ENCODE assay signal across 10 cellular contexts in genomic region chr11:36313073-36313472, GRCh38.
"Had no signal": no experiment of that assay in that cellular context is flagged by ENCODE, and none has a peak within 500 bp of the region (broad histone marks: within the 10 kb centered on the region; RNA-seq: fewer than 3 reads in every experiment).

No MANE protein-coding gene starts in this region.

- ATAC-seq: pancreas had no signal

- H3K9me3 Mint-ChIP-seq: mesothelial cell of epicardium had no signal

- H3K9me3 ChIP-seq: pancreas, thyroid gland, uterus had no signal

- DNase-seq: activated CD4-positive, alpha-beta T cell treated with anti-CD3 and anti-CD28 coated beads for 4 hours; activated effector memory CD4-positive, alpha-beta T cell treated with anti-CD3 and anti-CD28 coated beads, Interleukin-2, amount 50 U/mL, for 16 hours; activated T-cell treated with anti-CD3 and anti-CD28 coated beads for 4 hours; hypothalamus; pancreas; stimulated activated CD4-positive, alpha-beta T cell treated with anti-CD3 and anti-CD28 coated beads, Interleukin-4, amount 100 ng/mL, for 1 hour; uterus had no signal

- H3K36me3 ChIP-seq: pancreas, thyroid gland, uterus had no signal

- H3K27me3 ChIP-seq: pancreas, thyroid gland, uterus had no signal

- H3K4me3 ChIP-seq: pancreas, thyroid gland, uterus had no signal

- H3K36me3 Mint-ChIP-seq: activated naive CD4-positive, alpha-beta T cell treated with anti-CD3 and anti-CD28 coated beads, Interleukin-2, amount 50 U/mL, for 72 hours; mesothelial cell of epicardium had no signal

- H3K4me1 ChIP-seq: thyroid gland, uterus had no signal

- H3K27ac Mint-ChIP-seq: mesothelial cell of epicardium had no signal

- H3K4me3 Mint-ChIP-seq: mesothelial cell of epicardium had no signal

- H3K27ac ChIP-seq: pancreas, thyroid gland, uterus had no signal
